1 cellular context compared by ENCODE assay signal in genomic region chr6:31004794-31005193, GRCh38.
TF ChIP-seq lines count a peak whose summit lies in the region.

No MANE protein-coding gene starts in this region.

TF ChIP-seq in HepG2, 621 proteins besides CTCF, POLR2A, EP300 and RAD21:
- TF ChIP-seq PLSCR1 (CRISPR knock-in tag; IDR thresholded peaks at IDR 0.05; ENCODE audit: borderline replicate concordance): no peak
- no peak for TF ChIP-seq ZNF431 (CRISPR knock-in tag; IDR thresholded peaks at IDR 0.05; ENCODE audit: borderline replicate concordance, low read depth)
- no peak for TF ChIP-seq HNRNPLL (IDR thresholded peaks at IDR 0.05; ENCODE audit: low read depth, low read length, poor library complexity, severe bottlenecking)
- TF ChIP-seq ZNF543 (CRISPR knock-in tag; IDR thresholded peaks at IDR 0.05): no peak
- no peak for TF ChIP-seq ZNF770 (CRISPR knock-in tag; IDR thresholded peaks at IDR 0.05)
- TF ChIP-seq CERS6 (CRISPR knock-in tag; IDR thresholded peaks at IDR 0.05): no peak
- TF ChIP-seq MAZ (IDR thresholded peaks at IDR 0.05; ENCODE audit: borderline replicate concordance, low read depth, low read length): no peak
- no peak for TF ChIP-seq MAZ (CRISPR knock-in tag; IDR thresholded peaks at IDR 0.05; ENCODE audit: low read depth)
- no peak for TF ChIP-seq DMTF1 (CRISPR knock-in tag; IDR thresholded peaks at IDR 0.05)
- no peak for TF ChIP-seq ZBTB43 (CRISPR knock-in tag; conservative IDR thresholded peaks at IDR 0.05)
- TF ChIP-seq THAP7 (CRISPR knock-in tag; IDR thresholded peaks at IDR 0.05): no peak
- TF ChIP-seq ZNF773 (CRISPR knock-in tag; IDR thresholded peaks at IDR 0.05; ENCODE audit: borderline replicate concordance): no peak
- no peak for TF ChIP-seq HIVEP1 (CRISPR knock-in tag; IDR thresholded peaks at IDR 0.05)
- TF ChIP-seq ZNF264 (CRISPR knock-in tag; IDR thresholded peaks at IDR 0.05): no peak
- TF ChIP-seq ZNF558 (CRISPR knock-in tag; IDR thresholded peaks at IDR 0.05; ENCODE audit: borderline replicate concordance): no peak
- TF ChIP-seq ZNF34 (CRISPR knock-in tag; IDR thresholded peaks at IDR 0.05; ENCODE audit: borderline replicate concordance): no peak
- TF ChIP-seq TCF7 (IDR thresholded peaks at IDR 0.05; ENCODE audit: low read depth): no peak
- no peak for TF ChIP-seq PAXIP1 (CRISPR knock-in tag; conservative IDR thresholded peaks at IDR 0.05)
- no peak for TF ChIP-seq NFIB (CRISPR knock-in tag; IDR thresholded peaks at IDR 0.05; ENCODE audit: borderline replicate concordance)
TF ChIP-seq in HepG2: peak in this region for 0.
